7 cellular contexts compared by ENCODE assay signal in the genomic region with DNA sequence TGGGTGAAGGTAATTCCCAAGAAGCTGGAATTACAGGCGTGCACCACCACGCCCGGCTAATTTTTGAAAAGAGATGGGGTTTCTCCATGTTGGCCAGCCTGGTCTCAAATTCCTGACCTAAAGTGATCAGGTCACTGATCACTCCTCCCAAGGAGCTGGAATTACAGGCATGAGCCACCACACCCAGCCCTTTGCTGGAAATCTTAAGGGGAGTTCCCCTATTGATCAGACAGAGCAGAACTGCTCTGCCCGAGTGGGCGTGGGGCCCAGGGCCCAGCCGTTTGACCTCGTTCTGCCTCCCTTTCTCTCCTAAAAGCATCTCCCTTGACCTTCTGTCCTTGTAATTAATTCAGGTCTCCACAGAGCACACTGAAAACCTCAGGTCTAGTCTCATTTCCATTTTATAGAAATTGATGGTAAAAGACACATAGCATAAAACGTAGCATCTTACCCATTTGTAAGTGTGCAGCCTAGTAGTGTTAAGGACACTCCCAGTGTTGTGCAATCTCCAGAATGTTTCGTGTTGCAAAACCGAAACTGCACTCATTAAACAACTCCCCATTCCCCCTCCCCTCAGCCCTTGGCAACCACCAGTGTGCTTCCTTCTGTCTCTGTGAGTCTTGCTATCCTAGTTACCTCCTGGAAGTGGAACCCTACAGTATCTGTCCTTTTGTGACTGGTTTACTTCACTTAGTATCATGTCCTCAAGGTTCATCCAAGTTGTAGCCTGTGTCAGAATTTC.
DNase-seq lines count a peak whose midpoint lies in the region; ATAC-seq, FAIRE-seq and TF ChIP-seq lines count a peak whose summit lies in the region.

No MANE protein-coding gene starts in this region.

- H2AFZ ChIP-seq in PC-3 (ENCODE audit: low read length) (no peak overlapping the region), HepG2 (ENCODE audit: low read length) (no peak overlapping the region)

- no peaks in the 10 kb centered on the region for H3F3A ChIP-seq in PC-3 (ENCODE audit: low read length, unreplicated experiment)

- in situ Hi-C loops in HepG2 (cut with HindIII; ENCODE audit: extremely low pct_ligation_motif_present, low pct_unique_long_range_greater_than_20kb): no loop called here

- H4K20me1 ChIP-seq in PC-3 (ENCODE audit: low read length) (no peaks in the 10 kb centered on the region), HepG2 (ENCODE audit: insufficient read depth, low read length) (no peaks in the 10 kb centered on the region)

- H3K27me3 ChIP-seq in PC-3 (ENCODE audit: low read length) (peaks cover 17% of the 10 kb centered on the region; the same call in 1 of the 2 replicates), bronchial epithelial cell (ENCODE audit: control insufficient read depth, insufficient read depth, low read length) (no peaks in the 10 kb centered on the region), HepG2 (ENCODE audit: control insufficient read depth in 1 of 2, insufficient read depth in 2 of 2, low read length in 2 of 2) (peaks cover 0 to 19% of the 10 kb centered on the region in 2 experiments; a peak in 3 of 5 replicates)

- 14% methylated on average over 6 of the region's 10 CpGs for WGBS in HepG2 (ENCODE audit: low lambda C conversion rate)

- ATAC-seq in HG03159 (IDR thresholded peaks at IDR 0.05; ENCODE audit: unreplicated experiment): peak; percentile 53
- ATAC-seq in PC-3: no peak
- peak; percentile 74 for ATAC-seq in HepG2

- peaks cover 19% of the 10 kb centered on the region for H3K4me1 ChIP-seq in PC-3 (ENCODE audit: insufficient read depth, low read length)
- no peaks in the 10 kb centered on the region for H3K4me1 ChIP-seq in HepG2 (ENCODE audit: insufficient read depth, low read length)

- TF ChIP-seq RAD21 in HepG2 (CRISPR knock-in tag; IDR thresholded peaks at IDR 0.05): no peak

- intact Hi-C loops in PC-3 (cut with micrococcal nuclease): no loop called here
- intact Hi-C loops in HepG2 (cut with micrococcal nuclease; ENCODE audit: unreplicated experiment): no loop called here

- TF ChIP-seq EP300 in HepG2 (IDR thresholded peaks at IDR 0.05; ENCODE audit: low read depth in 2 of 2, low read length in 2 of 2) (no peak), HepG2 (CRISPR knock-in tag; IDR thresholded peaks at IDR 0.05; ENCODE audit: borderline replicate concordance) (no peak)

- no peaks in the 10 kb centered on the region for H3K9me3 ChIP-seq in PC-3 (ENCODE audit: low read length)
- H3K9me3 ChIP-seq in HepG2 (ENCODE audit: low read length): no peaks in the 10 kb centered on the region

- FAIRE-seq in bronchial epithelial cell (lab: Jason Lieb, UNC) (peak; percentile 93), HepG2 (lab: Jason Lieb, UNC) (peak; percentile 39)

- TF ChIP-seq CTCF in PC-3 (conservative IDR thresholded peaks at IDR 0.05; ENCODE audit: low read depth, low read length) (no peak), bronchial epithelial cell (IDR thresholded peaks at IDR 0.05; ENCODE audit: insufficient read depth, low read length, severe bottlenecking) (no peak), HepG2 (CRISPR knock-in tag; IDR thresholded peaks at IDR 0.05) (no peak)

- peak overlapping the region; percentile 48 for H3K4me2 ChIP-seq in PC-3 (ENCODE audit: low read length)
- H3K4me2 ChIP-seq in HepG2 (ENCODE audit: low read depth, low read length): no peak overlapping the region

- CTCF ChIA-PET in PC-3 (lab: Charles Lee): no interaction called here
- CTCF ChIA-PET in HepG2 (lab: Yijun Ruan, JAX; ENCODE audit: low intra/inter-chr PET ratio, low total read pairs): no interaction called here

- H3K79me2 ChIP-seq in PC-3 (ENCODE audit: low read length): no peaks in the 10 kb centered on the region
- H3K79me2 ChIP-seq in HepG2 (ENCODE audit: insufficient read depth, low read length): no peaks in the 10 kb centered on the region

- BruUV-seq in PC-3 (replicated peaks; lab: Mats Ljungman, UMichigan) (no TSS peak), HepG2 (replicated peaks; lab: Mats Ljungman, UMichigan) (no TSS peak)

- no peaks in the 10 kb centered on the region for H3K9me2 ChIP-seq in PC-3 (replicated peaks; ENCODE audit: low read length)

- peak overlapping the region; percentile 21; the same call in 1 of the 2 replicates for H3K9ac ChIP-seq in PC-3 (ENCODE audit: low read length)
- H3K9ac ChIP-seq in HepG2 (ENCODE audit: insufficient read depth, low read depth, low read length): no peak overlapping the region

- peak; percentile 81 for DNase-seq in GM03348 (ENCODE audit: low spot score)
- peak; percentile 74 for DNase-seq in PC-3
- DNase-seq in bronchial epithelial cell (ENCODE audit: low read depth): peak; percentile 98
- DNase-seq in HepG2 (ENCODE audit: low spot score): peak; percentile 27
- DNase-seq in stromal cell of bone marrow (ENCODE audit: low read depth): peak; percentile 90
- DNase-seq in NCI-H128 (lab: John Stamatoyannopoulos, UW; ENCODE audit: unreplicated experiment): no peak

- H3K36me3 ChIP-seq in PC-3 (ENCODE audit: low read depth, low read length) (no peaks in the 10 kb centered on the region), bronchial epithelial cell (ENCODE audit: control insufficient read depth, insufficient read depth, low read length) (no peaks in the 10 kb centered on the region), HepG2 (replicated peaks in 1 of 2; ENCODE audit: control insufficient read depth in 1 of 2, insufficient read depth in 2 of 2, low read length in 2 of 2) (no peaks in the 10 kb centered on the region)

- H3K4me3 ChIP-seq in PC-3 (ENCODE audit: low read length) (peak overlapping the region; percentile 29; the same call in 1 of the 2 replicates), bronchial epithelial cell (ENCODE audit: low read depth, low read length) (no peak overlapping the region), HepG2 (replicated peaks in 1 of 3; ENCODE audit: insufficient read depth in 1 of 3, low read depth in 2 of 3, low read length in 3 of 3) (no peak overlapping the region)

- POLR2A ChIA-PET in PC-3 (lab: Charles Lee; ENCODE audit: unreplicated experiment): no interaction called here
- POLR2A ChIA-PET in HepG2 (lab: Yijun Ruan, JAX): no interaction called here

- TF ChIP-seq POLR2A in HepG2 (IDR thresholded peaks at IDR 0.05; ENCODE audit: insufficient read depth in 1 of 2, low read depth in 2 of 2, low read length in 2 of 2): no peak

- H3K27ac ChIP-seq in PC-3 (ENCODE audit: low read length): peak overlapping the region; percentile 82
- H3K27ac ChIP-seq in HepG2 (ENCODE audit: extremely low read length, insufficient read depth, low read length): no peak overlapping the region

TF ChIP-seq in HepG2, 621 proteins besides CTCF, POLR2A, EP300 and RAD21:
- TF ChIP-seq CEBPG (CRISPR knock-in tag; IDR thresholded peaks at IDR 0.05) (peak; percentile 84), PATZ1 (CRISPR knock-in tag; IDR thresholded peaks at IDR 0.05) (0 out of 2 replicates have a peak, but pooled peaks have one; percentile 30), CEBPB (IDR thresholded peaks at IDR 0.05; ENCODE audit: borderline replicate concordance, low read depth, low read length) (peak; percentile 94), NR2F2 (IDR thresholded peaks at IDR 0.05; ENCODE audit: borderline replicate concordance, low read depth) (no peak)
- TF ChIP-seq, protein P1, sequence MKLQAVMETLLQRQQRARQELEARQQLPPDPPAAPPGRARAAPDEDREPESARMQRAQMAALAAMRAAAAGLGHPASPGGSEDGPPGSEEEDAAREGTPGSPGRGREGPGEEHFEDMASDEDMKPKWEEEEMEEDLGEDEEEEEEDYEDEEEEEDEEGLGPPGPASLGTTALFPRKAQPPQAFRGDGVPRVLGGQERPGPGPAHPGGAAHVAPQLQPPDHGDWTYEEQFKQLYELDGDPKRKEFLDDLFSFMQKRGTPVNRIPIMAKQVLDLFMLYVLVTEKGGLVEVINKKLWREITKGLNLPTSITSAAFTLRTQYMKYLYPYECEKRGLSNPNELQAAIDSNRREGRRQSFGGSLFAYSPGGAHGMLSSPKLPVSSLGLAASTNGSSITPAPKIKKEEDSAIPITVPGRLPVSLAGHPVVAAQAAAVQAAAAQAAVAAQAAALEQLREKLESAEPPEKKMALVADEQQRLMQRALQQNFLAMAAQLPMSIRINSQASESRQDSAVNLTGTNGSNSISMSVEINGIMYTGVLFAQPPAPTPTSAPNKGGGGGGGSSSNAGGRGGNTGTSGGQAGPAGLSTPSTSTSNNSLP (IDR thresholded peaks at IDR 0.05; ENCODE audit: low read depth, low read length): no peak
